Comparison of ENCODE assay signal across 26 cellular contexts in genomic region chr5:7250609-7251008, GRCh38.
DNase-seq lines count a peak whose midpoint lies in the region; ATAC-seq and TF ChIP-seq lines count a peak whose summit lies in the region.
"Had no signal": no experiment of that assay in that cellular context is flagged by ENCODE, and none has a peak within 500 bp of the region (broad histone marks: within the 10 kb centered on the region; RNA-seq: fewer than 3 reads in every experiment).

No MANE protein-coding gene starts in this region.

- H3K36me3 ChIP-seq in WERI-Rb-1: no peaks in the 10 kb centered on the region
- H3K36me3 ChIP-seq in upper lobe of right lung: no peaks in the 10 kb centered on the region
- no peaks in the 10 kb centered on the region for H3K36me3 ChIP-seq in tibial artery
- H3K36me3 ChIP-seq: breast epithelium, heart right ventricle, sigmoid colon, transverse colon had no signal

- H3K4me3 ChIP-seq in WERI-Rb-1 (ENCODE audit: low read depth, low read length) (no peak overlapping the region; the same call in 1 of the 2 replicates), upper lobe of right lung (no peak overlapping the region), tibial artery (peak overlapping the region in 1 of 2 donors; percentile 1), foreskin fibroblast (ENCODE audit: low read depth in 1 of 2, low read length in 2 of 2) (no peak overlapping the region)
- H3K4me3 ChIP-seq: breast epithelium, GM23248, sigmoid colon, transverse colon had no signal

- intact Hi-C loops in upper lobe of right lung (cut with DNase I) (no loop called here), tibial artery (cut with DNase I; ENCODE audit: low total_unique reads) (no loop called here)

- no peaks in the 10 kb centered on the region for H3K4me1 ChIP-seq in upper lobe of right lung
- no peaks in the 10 kb centered on the region for H3K4me1 ChIP-seq in tibial artery
- H3K4me1 ChIP-seq: breast epithelium, sigmoid colon, transverse colon had no signal

- peak; percentile 38 for DNase-seq in NCI-H82 (lab: John Stamatoyannopoulos, UW)
- DNase-seq in NCI-H82 treated with DMSO at 0.1 percent for 48 hours (lab: John Stamatoyannopoulos, UW; ENCODE audit: unreplicated experiment): no peak
- DNase-seq in NOMO-1 (lab: John Stamatoyannopoulos, UW; ENCODE audit: unreplicated experiment in 2 of 2): peak; percentile 88 to 94
- DNase-seq in WERI-Rb-1: no peak
- DNase-seq in upper lobe of right lung: no peak
- no peak for DNase-seq in tibial artery
- no peak for DNase-seq in foreskin fibroblast
- DNase-seq: activated CD4-positive, alpha-beta memory T cell treated with anti-CD3 and anti-CD28 coated beads, Interleukin-2, amount 10 ng/mL, durations not matched to agents 7 days and 5 days; activated CD4-positive, alpha-beta T cell treated with anti-CD3 and anti-CD28 coated beads for 1 hour; activated CD8-positive, alpha-beta memory T cell treated with anti-CD3 and anti-CD28 coated beads, Interleukin-2, amount 50 U/mL, for 48 hours; activated naive CD4-positive, alpha-beta T cell treated with anti-CD3 and anti-CD28 coated beads, Interleukin-2, amount 10 ng/mL, durations not matched to agents 7 days and 5 days; CD4-positive, CD25-positive, alpha-beta regulatory T cell; DND-41; GM23248; heart right ventricle; IMR-90; NCI-H1092 treated with DMSO at 0.1 percent for 48 hours; NCI-H1930; NK-92 treated with Interleukin-12 subunit alpha and Interleukin-12 subunit beta, amount 100 ng/mL, for 24 hours; sigmoid colon; stimulated activated CD4-positive, alpha-beta T cell treated with anti-CD3 and anti-CD28 coated beads, Interleukin-4, amount 100 ng/mL, for 1 hour; T-helper 17 cell; transverse colon had no signal

- TF ChIP-seq CTCF in WERI-Rb-1 (IDR thresholded peaks at IDR 0.05; ENCODE audit: low read depth, low read length): no peak
- no peak for TF ChIP-seq CTCF in upper lobe of right lung (IDR thresholded peaks at IDR 0.05)
- TF ChIP-seq CTCF in tibial artery (IDR thresholded peaks at IDR 0.05): no peak
- no peak for TF ChIP-seq CTCF in foreskin fibroblast (IDR thresholded peaks at IDR 0.05; ENCODE audit: low read depth, low read length)

- peak overlapping the region; percentile 44 for H3K27ac ChIP-seq in WERI-Rb-1
- H3K27ac ChIP-seq in upper lobe of right lung: peak overlapping the region; percentile 56
- no peak overlapping the region for H3K27ac ChIP-seq in tibial artery
- H3K27ac ChIP-seq: 22Rv1, breast epithelium, GM23248 had no signal

- H3K9me3 ChIP-seq in WERI-Rb-1 (ENCODE audit: severe bottlenecking): no peaks in the 10 kb centered on the region
- no peaks in the 10 kb centered on the region for H3K9me3 ChIP-seq in upper lobe of right lung
- no peaks in the 10 kb centered on the region for H3K9me3 ChIP-seq in tibial artery
- H3K9me3 ChIP-seq: breast epithelium, heart right ventricle, sigmoid colon, transverse colon had no signal

- H3K27me3 ChIP-seq in WERI-Rb-1 (ENCODE audit: insufficient read depth, low read depth, severe bottlenecking) (no peaks in the 10 kb centered on the region), upper lobe of right lung (no peaks in the 10 kb centered on the region), tibial artery (no peaks in the 10 kb centered on the region)
- H3K27me3 ChIP-seq: breast epithelium, sigmoid colon, transverse colon had no signal

- ATAC-seq in upper lobe of right lung (peak; percentile 46), HG03457 (IDR thresholded peaks at IDR 0.05; ENCODE audit: unreplicated experiment) (no peak)
- ATAC-seq: T-helper 17 cell had no signal

Comparison
In these comparisons a context has a peak if more than half of its experiments do, and no peak if none do; other contexts are left out.
1. DNase-seq: peak in NCI-H82 (single experiment) and NOMO-1 (2 of 2); none in NCI-H82 treated with DMSO at 0.1 percent for 48 hours (single experiment), WERI-Rb-1 (single experiment), upper lobe of right lung (single experiment), tibial artery (0 of 2) and foreskin fibroblast (0 of 2).
2. H3K27ac ChIP-seq: peak in WERI-Rb-1 (single experiment) and upper lobe of right lung (single experiment); none in tibial artery (0 of 2).